ENCODE assay signal across 8 cellular contexts in genomic region chr19:1253514-1254080, GRCh38. TPM values are rescaled to one million over a fixed set of nuclear protein-coding genes. Genes with fewer than 3 reads are reported as not detected.
DNase-seq lines count a peak whose midpoint lies in the region; ATAC-seq and TF ChIP-seq lines count a peak whose summit lies in the region.

No MANE protein-coding gene starts in this region.

- no peak for ATAC-seq in naive B cell (ENCODE audit: low read depth in 2 of 2)
- no peak for ATAC-seq in HG03520 (IDR thresholded peaks at IDR 0.05; ENCODE audit: unreplicated experiment)
- no peak for ATAC-seq in GM18909 (IDR thresholded peaks at IDR 0.05; ENCODE audit: poor library complexity, unreplicated experiment)

- no peaks in the 10 kb centered on the region for H3K9me3 Mint-ChIP-seq in naive B cell

- H3K4me3 Mint-ChIP-seq in naive B cell, result peak overlapping the region; percentile 32 to 90 (median 77)

- no peaks in the 10 kb centered on the region for H3K27me3 Mint-ChIP-seq in naive B cell

- no peaks in the 10 kb centered on the region for H3K27me3 ChIP-seq in ACC112 (ENCODE audit: insufficient read depth, low read length)

- peaks cover 0 to 5% of the 10 kb centered on the region in 2 donors for H3K36me3 Mint-ChIP-seq in naive B cell

- H3K27ac Mint-ChIP-seq in naive B cell, result peak overlapping the region in 4 of 6 donors; percentile 27 to 95 (median 78)

- H3K4me3 ChIP-seq in ACC112 (ENCODE audit: low read depth, low read length) (peak overlapping the region; percentile 76), choroid plexus epithelial cell (ENCODE audit: low read depth, low read length) (peak overlapping the region; percentile 78)

- H3K36me3 ChIP-seq in ACC112 (ENCODE audit: insufficient read depth, low read length), result peaks cover 33% of the 10 kb centered on the region; the same call in 1 of the 2 replicates

- TF ChIP-seq CTCF in choroid plexus epithelial cell (conservative IDR thresholded peaks at IDR 0.05; ENCODE audit: low read depth, low read length), result no peak

- H3K27ac ChIP-seq in ACC112 (ENCODE audit: low read depth, low read length), result peak overlapping the region; percentile 98

- peaks cover 51% of the 10 kb centered on the region for H3K79me2 ChIP-seq in ACC112 (ENCODE audit: control insufficient read depth, insufficient read depth, low read length, unreplicated experiment)

- DNase-seq in KG1 (lab: John Stamatoyannopoulos, UW), result peak; percentile 72
- peak; percentile 94 for DNase-seq in choroid plexus epithelial cell (ENCODE audit: low read depth)
- DNase-seq in naive B cell, result peak; percentile 11
- no peak for DNase-seq in NCI-H2171 (lab: John Stamatoyannopoulos, UW)
- DNase-seq in NCI-H1417 treated with DMSO at 0.1 percent for 48 hours (lab: John Stamatoyannopoulos, UW), result no peak

- peaks cover 26 to 42% (median 27%) of the 10 kb centered on the region in 3 donors for H3K4me1 Mint-ChIP-seq in naive B cell

- H2AFZ ChIP-seq in ACC112 (ENCODE audit: low read length, unreplicated experiment), result no peak overlapping the region

- H3K4me1 ChIP-seq in ACC112 (ENCODE audit: control insufficient read depth, insufficient read depth, low read length, unreplicated experiment), result peaks cover 47% of the 10 kb centered on the region

RNA-seq across cellular contexts. Expression of gene MIDN, which starts 5.2 kb away (rescaled TPM):
- polyA plus RNA-seq in naive B cell (ENCODE audit: low read depth in 6 of 6), result 1 to 10 TPM in 5 of 6 donors, under 1 TPM in 1; 0.78 to 5.5 (median 2.7) TPM

RNA-seq across cellular contexts. Expression of gene ATP5F1D, which starts 12.0 kb away (rescaled TPM):
- polyA plus RNA-seq in naive B cell (ENCODE audit: low read depth in 6 of 6), result 100 to 1,000 TPM; 132 to 222 (median 199) TPM

RNA-seq across cellular contexts. Expression of gene CIRBP, which starts 15.5 kb away (rescaled TPM):
- 100 to 1,000 TPM; 253 to 449 (median 334) TPM for polyA plus RNA-seq in naive B cell (ENCODE audit: low read depth in 6 of 6)

RNA-seq across cellular contexts. Expression of gene CBARP, which starts 15.8 kb away (rescaled TPM):
- polyA plus RNA-seq in naive B cell (ENCODE audit: low read depth in 6 of 6), result not detected

RNA-seq across cellular contexts. Expression of gene FAM174C, which starts 21.7 kb away (rescaled TPM):
- 10 to 100 TPM; 48.9 to 80.0 (median 64.7) TPM for polyA plus RNA-seq in naive B cell (ENCODE audit: low read depth in 6 of 6)

Comparison
In these comparisons a context has a peak if more than half of its experiments do, and no peak if none do; other contexts are left out.
1. DNase-seq: peak in KG1 (single experiment), choroid plexus epithelial cell (single experiment) and naive B cell (single experiment); none in NCI-H2171 (single experiment) and NCI-H1417 treated with DMSO at 0.1 percent for 48 hours (single experiment).